Comparison of ENCODE assay signal across 20 cellular contexts in genomic region chr16:86138121-86138944, GRCh38.
DNase-seq lines count a peak whose midpoint lies in the region; ATAC-seq, FAIRE-seq and TF ChIP-seq lines count a peak whose summit lies in the region.
"Had no signal": no experiment of that assay in that cellular context is flagged by ENCODE, and none has a peak within 500 bp of the region (broad histone marks: within the 10 kb centered on the region; RNA-seq: fewer than 3 reads in every experiment).

No MANE protein-coding gene starts in this region.

- intact Hi-C loops in kidney (cut with DNase I) (no loop called here), dorsolateral prefrontal cortex (cut with DNase I) (no loop called here)
- intact Hi-C loops in activated CD4-positive, alpha-beta T cell treated with anti-CD3 and anti-CD28 coated beads for 36 hours (cut with DNase I, micrococcal nuclease): no loop called here
- intact Hi-C loops in CD4-positive, alpha-beta T cell (cut with DNase I, micrococcal nuclease): no loop called here

- H3K27me3 ChIP-seq in H7 (ENCODE audit: control insufficient read depth, insufficient read depth, low read length): no peaks in the 10 kb centered on the region
- no peaks in the 10 kb centered on the region for H3K27me3 ChIP-seq in WERI-Rb-1 (ENCODE audit: insufficient read depth, low read depth, severe bottlenecking)
- H3K27me3 ChIP-seq in dorsolateral prefrontal cortex: peaks cover 0 to 18% (median 0%) of the 10 kb centered on the region in 45 donors
- no peaks in the 10 kb centered on the region for H3K27me3 ChIP-seq in CD4-positive, alpha-beta T cell (ENCODE audit: control insufficient read depth, insufficient read depth, low read length)
- H3K27me3 ChIP-seq: BLaER1 treated with 17β-estradiol and CSF1 and Interleukin-3, amounts not matched to agents 10 nM and 100 nM had no signal

- H3K27ac ChIP-seq in WERI-Rb-1 (no peak overlapping the region), kidney (ENCODE audit: low read depth in 2 of 2, low read length in 2 of 2) (no peak overlapping the region), dorsolateral prefrontal cortex (no peak overlapping the region)
- no peak overlapping the region for H3K27ac ChIP-seq in CD4-positive, alpha-beta T cell (ENCODE audit: low read depth, low read length)
- H3K27ac ChIP-seq: BLaER1 treated with 17β-estradiol and CSF1 and Interleukin-3, amounts not matched to agents 10 nM and 100 nM; HL-60 had no signal

- DNase-seq in H7 (peak; percentile 9), WERI-Rb-1 (peak; percentile 59), kidney (peak; percentile 33), retina (peak; percentile 18), dorsolateral prefrontal cortex (no peak), activated gamma-delta T cell treated with Interleukin-2 at 50 U/mL for 16 hours (no peak)
- DNase-seq in activated CD4-positive, alpha-beta T cell treated with anti-CD3 and anti-CD28 coated beads for 36 hours: no peak
- no peak for DNase-seq in CD4-positive, alpha-beta T cell
- DNase-seq: CD8-positive, alpha-beta memory T cell; COR-L47; DMS 273 treated with DMSO at 0.1 percent for 48 hours; DMS53; DND-41; EL; HCEC 1CT had no signal

- no peak overlapping the region for H3K9ac ChIP-seq in kidney (ENCODE audit: low read length in 2 of 2)
- H3K9ac ChIP-seq: BLaER1 treated with 17β-estradiol and CSF1 and Interleukin-3, amounts not matched to agents 10 nM and 100 nM had no signal

- H3K4me1 ChIP-seq in kidney (ENCODE audit: control insufficient read depth in 1 of 2, insufficient read depth in 1 of 2, low read depth in 1 of 2, low read length in 2 of 2): no peaks in the 10 kb centered on the region

- H3K4me3 ChIP-seq in H7 (ENCODE audit: insufficient read depth, low read depth, low read length): no peak overlapping the region
- no peak overlapping the region for H3K4me3 ChIP-seq in WERI-Rb-1 (ENCODE audit: low read depth, low read length)
- no peak overlapping the region for H3K4me3 ChIP-seq in kidney (ENCODE audit: low read length in 2 of 2)
- H3K4me3 ChIP-seq in dorsolateral prefrontal cortex: no peak overlapping the region
- H3K4me3 ChIP-seq: BLaER1 treated with 17β-estradiol and CSF1 and Interleukin-3, amounts not matched to agents 10 nM and 100 nM had no signal

- peaks cover 5% of the 10 kb centered on the region for H3K27me3 Mint-ChIP-seq in activated CD4-positive, alpha-beta T cell treated with anti-CD3 and anti-CD28 coated beads for 36 hours
- peaks cover 8% of the 10 kb centered on the region for H3K27me3 Mint-ChIP-seq in CD4-positive, alpha-beta T cell

- TF ChIP-seq CTCF in WERI-Rb-1 (IDR thresholded peaks at IDR 0.05; ENCODE audit: low read depth, low read length) (no peak), kidney (IDR thresholded peaks at IDR 0.05; ENCODE audit: borderline replicate concordance, extremely low read depth, insufficient read depth) (no peak), dorsolateral prefrontal cortex (IDR thresholded peaks at IDR 0.05 in 54 of 56, conservative IDR thresholded peaks at IDR 0.05 in 2 of 56; ENCODE audit: low read depth in 1 of 56, partially characterized antibody in 56 of 56) (no peak)
- TF ChIP-seq CTCF in CD4-positive, alpha-beta T cell (IDR thresholded peaks at IDR 0.05): no peak

- H3K4me1 Mint-ChIP-seq in activated CD4-positive, alpha-beta T cell treated with anti-CD3 and anti-CD28 coated beads for 36 hours: no peaks in the 10 kb centered on the region
- no peaks in the 10 kb centered on the region for H3K4me1 Mint-ChIP-seq in CD4-positive, alpha-beta T cell (ENCODE audit: low read depth)
- H3K4me1 Mint-ChIP-seq: B cell; CD8-positive, alpha-beta memory T cell had no signal

- no peak overlapping the region for H3K4me3 Mint-ChIP-seq in activated CD4-positive, alpha-beta T cell treated with anti-CD3 and anti-CD28 coated beads for 36 hours
- no peak overlapping the region for H3K4me3 Mint-ChIP-seq in CD4-positive, alpha-beta T cell
- H3K4me3 Mint-ChIP-seq: B cell; CD8-positive, alpha-beta memory T cell had no signal

- no peak overlapping the region for H3K27ac Mint-ChIP-seq in activated CD4-positive, alpha-beta T cell treated with anti-CD3 and anti-CD28 coated beads for 36 hours
- H3K27ac Mint-ChIP-seq in CD4-positive, alpha-beta T cell: no peak overlapping the region
- H3K27ac Mint-ChIP-seq: B cell; CD8-positive, alpha-beta memory T cell had no signal

- H3K36me3 Mint-ChIP-seq in activated CD4-positive, alpha-beta T cell treated with anti-CD3 and anti-CD28 coated beads for 36 hours (ENCODE audit: low read depth): no peaks in the 10 kb centered on the region
- no peaks in the 10 kb centered on the region for H3K36me3 Mint-ChIP-seq in CD4-positive, alpha-beta T cell (ENCODE audit: low read depth)
- H3K36me3 Mint-ChIP-seq: CD8-positive, alpha-beta memory T cell had no signal

- POLR2A ChIA-PET in activated CD4-positive, alpha-beta T cell treated with anti-CD3 and anti-CD28 coated beads for 36 hours (lab: Charles Lee): no interaction called here
- POLR2A ChIA-PET in CD4-positive, alpha-beta T cell (lab: Charles Lee): no interaction called here

- H3K9me3 Mint-ChIP-seq in activated CD4-positive, alpha-beta T cell treated with anti-CD3 and anti-CD28 coated beads for 36 hours (ENCODE audit: low read depth): no peaks in the 10 kb centered on the region
- H3K9me3 Mint-ChIP-seq in CD4-positive, alpha-beta T cell: no peaks in the 10 kb centered on the region
- H3K9me3 Mint-ChIP-seq: CD8-positive, alpha-beta memory T cell had no signal

- CTCF ChIA-PET in activated CD4-positive, alpha-beta T cell treated with anti-CD3 and anti-CD28 coated beads for 36 hours (lab: Charles Lee): no interaction called here
- CTCF ChIA-PET in CD4-positive, alpha-beta T cell (lab: Charles Lee): no interaction called here

- H3K9me3 ChIP-seq in WERI-Rb-1 (ENCODE audit: severe bottlenecking) (no peaks in the 10 kb centered on the region), kidney (ENCODE audit: control insufficient read depth in 1 of 2, low read length in 2 of 2) (no peaks in the 10 kb centered on the region)
- H3K9me3 ChIP-seq in CD4-positive, alpha-beta T cell (ENCODE audit: control insufficient read depth, low read length): no peaks in the 10 kb centered on the region

- no peaks in the 10 kb centered on the region for H3K36me3 ChIP-seq in H7 (replicated peaks; ENCODE audit: control insufficient read depth, insufficient read depth, low read length)
- no peaks in the 10 kb centered on the region for H3K36me3 ChIP-seq in WERI-Rb-1
- no peaks in the 10 kb centered on the region for H3K36me3 ChIP-seq in kidney (ENCODE audit: control insufficient read depth in 1 of 2, insufficient read depth in 2 of 2, low read length in 2 of 2)
- H3K36me3 ChIP-seq: BLaER1 treated with 17β-estradiol and CSF1 and Interleukin-3, amounts not matched to agents 10 nM and 100 nM had no signal

- no peak for FAIRE-seq in kidney (lab: Jason Lieb, UNC)
- FAIRE-seq: G401.6, GM12892 had no signal

- ATAC-seq in activated CD4-positive, alpha-beta T cell treated with anti-CD3 and anti-CD28 coated beads for 36 hours: no peak
- no peak for ATAC-seq in CD4-positive, alpha-beta T cell (ENCODE audit: poor library complexity)

Comparison
In these comparisons a context has a peak if more than half of its experiments do, and no peak if none do; other contexts are left out.
1. DNase-seq: peak in H7 (single experiment), WERI-Rb-1 (single experiment), kidney (single experiment) and retina (single experiment); none in dorsolateral prefrontal cortex (0 of 10), activated gamma-delta T cell treated with Interleukin-2 at 50 U/mL for 16 hours (single experiment), activated CD4-positive, alpha-beta T cell treated with anti-CD3 and anti-CD28 coated beads for 36 hours (single experiment) and CD4-positive, alpha-beta T cell (0 of 10).